In the genomic region with DNA sequence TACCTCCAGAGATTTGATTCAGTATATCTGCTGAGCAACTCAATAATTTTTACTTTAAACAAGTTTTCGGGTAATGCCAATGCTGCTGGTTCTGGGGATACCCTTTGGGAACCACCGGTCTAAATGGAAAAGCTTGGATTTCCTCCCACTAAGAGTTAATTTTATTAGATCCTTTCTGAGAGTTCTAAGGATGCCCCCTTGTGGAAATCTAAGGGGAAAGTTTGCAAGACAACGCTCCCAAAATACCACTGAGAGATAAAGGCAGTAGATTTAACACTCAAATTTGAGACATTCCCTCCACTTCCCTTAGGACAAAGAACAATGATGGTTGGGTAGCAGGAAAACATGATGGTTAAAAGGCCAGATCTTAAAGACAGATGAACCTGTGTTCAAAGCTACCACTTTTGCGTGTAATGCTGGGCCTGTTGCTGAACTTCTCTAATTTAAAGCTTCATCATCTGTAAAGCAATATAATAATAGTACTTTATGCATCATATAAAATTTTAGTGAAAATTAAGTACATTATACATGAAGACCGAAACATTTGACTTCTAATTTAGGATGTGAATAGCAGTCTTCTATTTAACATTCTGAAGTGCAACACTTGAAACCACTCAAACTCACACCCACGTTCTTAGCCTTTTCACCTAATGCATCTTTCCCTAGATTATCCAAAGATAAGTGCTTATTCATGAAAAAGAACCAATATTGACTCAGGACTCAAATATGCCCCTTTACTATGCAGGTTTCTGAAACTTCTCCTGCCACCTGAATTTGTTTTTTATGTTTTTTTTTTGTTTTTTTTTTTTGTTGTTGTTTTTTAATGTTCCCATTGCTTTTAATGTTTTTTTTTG, we compare ENCODE assay signal across 9 cellular contexts.
DNase-seq lines count a peak whose midpoint lies in the region; ATAC-seq and TF ChIP-seq lines count a peak whose summit lies in the region.
"Had no signal": no experiment of that assay in that cellular context is flagged by ENCODE, and none has a peak within 500 bp of the region (broad histone marks: within the 10 kb centered on the region; RNA-seq: fewer than 3 reads in every experiment).

No MANE protein-coding gene starts in this region.

- peak; percentile 72 for ATAC-seq in lung (ENCODE audit: insufficient read depth, low FRiP score)
- ATAC-seq: activated naive CD4-positive, alpha-beta T cell treated with anti-CD3 and anti-CD28 coated beads, Interleukin-2, amount 50 U/mL, for 72 hours had no signal

- no peak overlapping the region for H3K27ac ChIP-seq in lung (ENCODE audit: low read depth in 1 of 2, low read length in 1 of 2)

- peak; percentile 96 for DNase-seq in DMS79 treated with DMSO at 0.1 percent for 48 hours (lab: John Stamatoyannopoulos, UW)
- peak; percentile 43 for DNase-seq in NAMALWA (ENCODE audit: low spot score)
- DNase-seq in astrocyte of the hippocampus (ENCODE audit: low read depth, low spot score) = peak; percentile 60
- no peak for DNase-seq in lung (ENCODE audit: low spot score)
- no peak for DNase-seq in cerebellum (ENCODE audit: low spot score)
- DNase-seq in NCI-H2196 (lab: John Stamatoyannopoulos, UW; ENCODE audit: unreplicated experiment) = no peak
- DNase-seq in C1 segment of cervical spinal cord (lab: John Stamatoyannopoulos, UW) = no peak
- DNase-seq in activated naive CD4-positive, alpha-beta T cell treated with anti-CD3 and anti-CD28 coated beads for 36 hours = no peak

- H3K27me3 ChIP-seq in lung (ENCODE audit: control insufficient read depth, insufficient read depth) = no peaks in the 10 kb centered on the region

- no peak overlapping the region for H3K27ac Mint-ChIP-seq in activated naive CD4-positive, alpha-beta T cell treated with anti-CD3 and anti-CD28 coated beads for 36 hours
- H3K27ac Mint-ChIP-seq: activated naive CD4-positive, alpha-beta T cell treated with anti-CD3 and anti-CD28 coated beads, Interleukin-2, amount 50 U/mL, for 72 hours had no signal

- peaks cover 3% of the 10 kb centered on the region for H3K9me3 Mint-ChIP-seq in activated naive CD4-positive, alpha-beta T cell treated with anti-CD3 and anti-CD28 coated beads for 36 hours
- H3K9me3 Mint-ChIP-seq: activated naive CD4-positive, alpha-beta T cell treated with anti-CD3 and anti-CD28 coated beads, Interleukin-2, amount 50 U/mL, for 72 hours had no signal

- no peaks in the 10 kb centered on the region for H3K36me3 ChIP-seq in lung (ENCODE audit: control insufficient read depth in 2 of 2, insufficient read depth in 2 of 2, low read length in 2 of 2)

- H3K4me3 Mint-ChIP-seq in activated naive CD4-positive, alpha-beta T cell treated with anti-CD3 and anti-CD28 coated beads for 36 hours = no peak overlapping the region

- no peak overlapping the region for H3K4me3 ChIP-seq in lung

- 46 to 61% methylated on average over 6 of the region's 6 CpGs for WGBS in lung, 2 donors

- H3K9me3 ChIP-seq in lung (ENCODE audit: control insufficient read depth in 2 of 2, insufficient read depth in 1 of 2, low read length in 1 of 2) = no peaks in the 10 kb centered on the region

- no peaks in the 10 kb centered on the region for H3K4me1 Mint-ChIP-seq in activated naive CD4-positive, alpha-beta T cell treated with anti-CD3 and anti-CD28 coated beads for 36 hours (ENCODE audit: low read depth)

- no peaks in the 10 kb centered on the region for H3K27me3 Mint-ChIP-seq in activated naive CD4-positive, alpha-beta T cell treated with anti-CD3 and anti-CD28 coated beads for 36 hours (ENCODE audit: low read depth)

- H3K4me1 ChIP-seq in lung (ENCODE audit: control insufficient read depth in 2 of 2, insufficient read depth in 2 of 2, low read length in 2 of 2) = no peaks in the 10 kb centered on the region

- intact Hi-C loops in activated naive CD4-positive, alpha-beta T cell treated with anti-CD3 and anti-CD28 coated beads for 36 hours (cut with micrococcal nuclease) = no loop called here

- CTCF ChIA-PET in activated naive CD4-positive, alpha-beta T cell treated with anti-CD3 and anti-CD28 coated beads for 36 hours (lab: Charles Lee) = no interaction called here

- no peaks in the 10 kb centered on the region for H3K36me3 Mint-ChIP-seq in activated naive CD4-positive, alpha-beta T cell treated with anti-CD3 and anti-CD28 coated beads for 36 hours (ENCODE audit: low read depth)
- H3K36me3 Mint-ChIP-seq: activated naive CD4-positive, alpha-beta T cell treated with anti-CD3 and anti-CD28 coated beads, Interleukin-2, amount 50 U/mL, for 72 hours had no signal

- TF ChIP-seq CTCF in lung (IDR thresholded peaks at IDR 0.05; ENCODE audit: control extremely low read depth, extremely low read depth) = no peak

Comparison
In these comparisons a context has a peak if more than half of its experiments do, and no peak if none do; other contexts are left out.
1. DNase-seq: peak in DMS79 treated with DMSO at 0.1 percent for 48 hours (single experiment), NAMALWA (single experiment) and astrocyte of the hippocampus (single experiment); none in lung (single experiment), cerebellum (single experiment), NCI-H2196 (single experiment), C1 segment of cervical spinal cord (0 of 14) and activated naive CD4-positive, alpha-beta T cell treated with anti-CD3 and anti-CD28 coated beads for 36 hours (single experiment).